ENCODE assay signal across 8 cellular contexts in the genomic region with DNA sequence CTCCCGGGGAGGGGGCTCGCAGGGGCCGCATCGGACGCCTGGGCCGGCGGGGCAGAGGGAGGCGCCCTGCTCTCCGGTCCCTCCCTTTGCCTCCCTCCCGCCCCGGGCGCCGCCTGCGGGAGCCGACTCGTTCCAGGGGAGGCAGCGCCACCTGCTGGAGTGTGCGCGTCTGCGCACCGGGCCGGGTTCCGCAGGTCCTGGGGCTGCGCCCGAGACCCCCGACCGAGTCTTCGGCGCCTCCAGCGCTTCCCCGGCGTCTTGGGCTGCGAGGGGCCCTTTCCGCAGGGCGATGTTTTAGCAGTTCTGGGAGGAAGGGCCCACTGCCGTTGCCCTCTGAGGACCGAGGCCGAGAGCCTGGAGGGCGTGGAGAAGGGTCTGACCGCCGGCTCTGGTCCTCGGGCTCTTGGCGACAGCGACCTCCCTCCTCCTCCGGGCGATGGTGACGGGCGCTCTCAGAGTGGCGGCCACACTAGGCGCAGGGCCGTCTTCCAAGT.
DNase-seq lines count a peak whose midpoint lies in the region; ATAC-seq, FAIRE-seq and TF ChIP-seq lines count a peak whose summit lies in the region.

No MANE protein-coding gene starts in this region.

- 0% methylated on average over 23 to 51 of the region's 51 CpGs for WGBS in pancreas, 2 donors
- 17% methylated on average over 1 of the region's 51 CpGs; no CpG with 5 or more reads in 1 of the 2 donors for WGBS in thyroid gland, 2 donors

- H3K27ac ChIP-seq in CD4-positive, CD25-positive, alpha-beta regulatory T cell (ENCODE audit: insufficient read depth, low read length, poor library complexity, severe bottlenecking) = no peak overlapping the region
- H3K27ac ChIP-seq in SU-DHL-6 (ENCODE audit: low read depth, low read length) (no peak overlapping the region), cardiac muscle cell (no peak overlapping the region), pancreas (no peak overlapping the region), thyroid gland (peak overlapping the region in 2 of 3 donors; percentile 48 to 49)

- peaks cover 10% of the 10 kb centered on the region for H3K4me1 ChIP-seq in CD4-positive, CD25-positive, alpha-beta regulatory T cell (ENCODE audit: control insufficient read depth, insufficient read depth, low read length, poor library complexity, severe bottlenecking)
- H3K4me1 ChIP-seq in cardiac muscle cell (ENCODE audit: low read depth) = no peaks in the 10 kb centered on the region
- H3K4me1 ChIP-seq in pancreas = peaks cover 0 to 4% (median 0%) of the 10 kb centered on the region in 3 donors
- H3K4me1 ChIP-seq in thyroid gland = peaks cover 4 to 12% of the 10 kb centered on the region in 2 donors

- TF ChIP-seq CTCF in SU-DHL-6 (IDR thresholded peaks at IDR 0.05; ENCODE audit: insufficient read depth, low read length, poor library complexity, severe bottlenecking) (peak; percentile 76), cardiac muscle cell (IDR thresholded peaks at IDR 0.05; ENCODE audit: low read depth, low read length) (peak; percentile 86), pancreas (IDR thresholded peaks at IDR 0.05) (peak; percentile 95 to 99 (median 98)), thyroid gland (IDR thresholded peaks at IDR 0.05) (peak; percentile 89 to 99 (median 98))

- H4K20me1 ChIP-seq in SU-DHL-6 (ENCODE audit: low read depth, low read length) = no peaks in the 10 kb centered on the region

- peak; percentile 90 to 93 for ATAC-seq in CD4-positive, CD25-positive, alpha-beta regulatory T cell (ENCODE audit: low read depth in 2 of 2)
- ATAC-seq in GM21825 (IDR thresholded peaks at IDR 0.05; ENCODE audit: unreplicated experiment) = peak; percentile 46
- peak; percentile 95 to 100 (median 98) for ATAC-seq in pancreas

- no peak for TF ChIP-seq POLR2A in thyroid gland (IDR thresholded peaks at IDR 0.05)

- no peak overlapping the region for H2AFZ ChIP-seq in SU-DHL-6 (ENCODE audit: low read depth, low read length, severe bottlenecking)

- H3F3A ChIP-seq in SU-DHL-6 (ENCODE audit: insufficient read depth) = no peaks in the 10 kb centered on the region

- intact Hi-C loops in pancreas (cut with DNase I) = loop anchor here (2.0 to 10.0 kb wide), 4 partner anchors 160 to 382 kb away; a partner anchor contains a TSS
- intact Hi-C loops in thyroid gland (cut with DNase I) = loop anchor here (5.0 kb wide), 1 partner anchor 160 kb away; no protein-coding TSS in a partner anchor

- H3K9me2 ChIP-seq in SU-DHL-6 (replicated peaks; ENCODE audit: insufficient read depth, low read length) = no peaks in the 10 kb centered on the region

- peak overlapping the region; percentile 43 for H3K4me2 ChIP-seq in SU-DHL-6 (ENCODE audit: low read depth, low read length, poor library complexity, severe bottlenecking)

- no peaks in the 10 kb centered on the region for H3K9me3 ChIP-seq in CD4-positive, CD25-positive, alpha-beta regulatory T cell (ENCODE audit: control insufficient read depth in 2 of 2, low read length in 2 of 2)
- H3K9me3 ChIP-seq in SU-DHL-6 (ENCODE audit: insufficient read depth, low read length) (no peaks in the 10 kb centered on the region), cardiac muscle cell (ENCODE audit: low read depth) (no peaks in the 10 kb centered on the region), pancreas (no peaks in the 10 kb centered on the region), thyroid gland (no peaks in the 10 kb centered on the region)

- H3K36me3 ChIP-seq in CD4-positive, CD25-positive, alpha-beta regulatory T cell (ENCODE audit: control insufficient read depth, insufficient read depth, low read length) = no peaks in the 10 kb centered on the region
- H3K36me3 ChIP-seq in SU-DHL-6 (ENCODE audit: low read length) (no peaks in the 10 kb centered on the region), cardiac muscle cell (no peaks in the 10 kb centered on the region), pancreas (no peaks in the 10 kb centered on the region), thyroid gland (no peaks in the 10 kb centered on the region)

- no peaks in the 10 kb centered on the region for H3K36me3 Mint-ChIP-seq in CD4-positive, CD25-positive, alpha-beta regulatory T cell
- no peaks in the 10 kb centered on the region for H3K36me3 Mint-ChIP-seq in activated naive CD8-positive, alpha-beta T cell

- peaks cover 0 to 1% (median 0%) of the 10 kb centered on the region in 7 donors for H3K9me3 Mint-ChIP-seq in CD4-positive, CD25-positive, alpha-beta regulatory T cell
- no peaks in the 10 kb centered on the region for H3K9me3 Mint-ChIP-seq in activated naive CD8-positive, alpha-beta T cell (ENCODE audit: low read depth)

- no peak overlapping the region for H3K4me3 ChIP-seq in CD4-positive, CD25-positive, alpha-beta regulatory T cell (ENCODE audit: low read depth, low read length)
- H3K4me3 ChIP-seq in SU-DHL-6 (ENCODE audit: insufficient read depth, low read length, poor library complexity, severe bottlenecking) = peak overlapping the region; percentile 27
- H3K4me3 ChIP-seq in cardiac muscle cell = peak overlapping the region; percentile 38
- H3K4me3 ChIP-seq in pancreas = peak overlapping the region; percentile 42 to 71 (median 61)
- peak overlapping the region in 2 of 3 donors; percentile 25 to 36 for H3K4me3 ChIP-seq in thyroid gland (replicated peaks in 1 of 3)

- peak; percentile 77 to 80 (median 78) for DNase-seq in CD4-positive, CD25-positive, alpha-beta regulatory T cell
- DNase-seq in NCI-H1105 treated with DMSO at 0.1 percent for 48 hours (lab: John Stamatoyannopoulos, UW) (peak; percentile 58), cardiac muscle cell (ENCODE audit: low read depth in 1 of 2, low spot score in 1 of 2) (peak; percentile 88 to 89), pancreas (peak; percentile 72 to 98 (median 86)), thyroid gland (peak; percentile 78 to 86)

- H3K27me3 Mint-ChIP-seq in CD4-positive, CD25-positive, alpha-beta regulatory T cell = peaks cover 35% of the 10 kb centered on the region
- peaks cover 5% of the 10 kb centered on the region for H3K27me3 Mint-ChIP-seq in activated naive CD8-positive, alpha-beta T cell

- no peak for FAIRE-seq in pancreas (lab: Jason Lieb, UNC)

- H3K27ac Mint-ChIP-seq in CD4-positive, CD25-positive, alpha-beta regulatory T cell = no peak overlapping the region
- no peak overlapping the region for H3K27ac Mint-ChIP-seq in activated naive CD8-positive, alpha-beta T cell

- peak overlapping the region in 3 of 4 donors; percentile 62 to 81 (median 65) for H3K4me3 Mint-ChIP-seq in CD4-positive, CD25-positive, alpha-beta regulatory T cell
- peak overlapping the region; percentile 67 for H3K4me3 Mint-ChIP-seq in activated naive CD8-positive, alpha-beta T cell

- H3K79me2 ChIP-seq in SU-DHL-6 (ENCODE audit: insufficient read depth, low read length) = no peaks in the 10 kb centered on the region

- peak overlapping the region; percentile 33; the same call in 1 of the 2 replicates for H3K9ac ChIP-seq in SU-DHL-6 (ENCODE audit: low read length)

- H3K4me1 Mint-ChIP-seq in CD4-positive, CD25-positive, alpha-beta regulatory T cell = peaks cover 0 to 20% (median 4%) of the 10 kb centered on the region in 4 donors
- peaks cover 2% of the 10 kb centered on the region for H3K4me1 Mint-ChIP-seq in activated naive CD8-positive, alpha-beta T cell (ENCODE audit: low read depth)

- no peaks in the 10 kb centered on the region for H3K27me3 ChIP-seq in CD4-positive, CD25-positive, alpha-beta regulatory T cell (ENCODE audit: control insufficient read depth, insufficient read depth, low read length)
- no peaks in the 10 kb centered on the region for H3K27me3 ChIP-seq in SU-DHL-6 (ENCODE audit: low read length)
- H3K27me3 ChIP-seq in cardiac muscle cell = peaks cover 2% of the 10 kb centered on the region
- no peaks in the 10 kb centered on the region for H3K27me3 ChIP-seq in pancreas
- H3K27me3 ChIP-seq in thyroid gland = no peaks in the 10 kb centered on the region

Comparison
In these comparisons a context has a peak if more than half of its experiments do, and no peak if none do; other contexts are left out.
1. ATAC-seq: peak in every context shown above with its lines; median percentile 98 in pancreas; 92 in CD4-positive, CD25-positive, alpha-beta regulatory T cell; 46 in GM21825.
2. H3K27ac ChIP-seq: peak in thyroid gland (2 of 3); none in CD4-positive, CD25-positive, alpha-beta regulatory T cell (single experiment), SU-DHL-6 (single experiment), cardiac muscle cell (single experiment) and pancreas (0 of 4).
3. Peak in every context shown above with its lines, with median percentiles within 50 percentile points of each other: DNase-seq and CTCF ChIP-seq.